In genomic region chr19:18998276-18998675, GRCh38 we compare ENCODE assay signal across 19 cellular contexts.
DNase-seq lines count a peak whose midpoint lies in the region; ATAC-seq lines count a peak whose summit lies in the region.
"Had no signal": no experiment of that assay in that cellular context is flagged by ENCODE, and none has a peak within 500 bp of the region (broad histone marks: within the 10 kb centered on the region; RNA-seq: fewer than 3 reads in every experiment).

No MANE protein-coding gene starts in this region.

- H3K9me3 Mint-ChIP-seq in stimulated activated naive CD8-positive, alpha-beta T cell treated with anti-CD3 and anti-CD28 coated beads, Interleukin-15, Interleukin-2, amounts not matched to agents 100 ng/mL and 50 ng/mL, for 24 hours: no peaks in the 10 kb centered on the region
- H3K9me3 Mint-ChIP-seq in stimulated activated naive CD8-positive, alpha-beta T cell treated with anti-CD3 and anti-CD28 coated beads, Interleukin-15, amount 100 ng/mL, for 72 hours: no peaks in the 10 kb centered on the region
- H3K9me3 Mint-ChIP-seq in effector memory CD8-positive, alpha-beta T cell: no peaks in the 10 kb centered on the region

- H3K27ac ChIP-seq in substantia nigra (ENCODE audit: low read depth, low read length, poor library complexity, severe bottlenecking): no peak overlapping the region
- H3K27ac ChIP-seq: epithelial cell of prostate had no signal

- no peaks in the 10 kb centered on the region for H3K27me3 Mint-ChIP-seq in stimulated activated naive CD8-positive, alpha-beta T cell treated with anti-CD3 and anti-CD28 coated beads, Interleukin-15, Interleukin-2, amounts not matched to agents 100 ng/mL and 50 ng/mL, for 24 hours
- no peaks in the 10 kb centered on the region for H3K27me3 Mint-ChIP-seq in stimulated activated naive CD8-positive, alpha-beta T cell treated with anti-CD3 and anti-CD28 coated beads, Interleukin-15, amount 100 ng/mL, for 72 hours
- no peaks in the 10 kb centered on the region for H3K27me3 Mint-ChIP-seq in effector memory CD8-positive, alpha-beta T cell

- H3K4me1 Mint-ChIP-seq in stimulated activated naive CD8-positive, alpha-beta T cell treated with anti-CD3 and anti-CD28 coated beads, Interleukin-15, Interleukin-2, amounts not matched to agents 100 ng/mL and 50 ng/mL, for 24 hours (ENCODE audit: low read depth): peaks cover 8% of the 10 kb centered on the region
- H3K4me1 Mint-ChIP-seq in stimulated activated naive CD8-positive, alpha-beta T cell treated with anti-CD3 and anti-CD28 coated beads, Interleukin-15, amount 100 ng/mL, for 72 hours: peaks cover 23% of the 10 kb centered on the region
- H3K4me1 Mint-ChIP-seq in effector memory CD8-positive, alpha-beta T cell (ENCODE audit: low read depth in 2 of 2): peaks cover 18 to 19% of the 10 kb centered on the region in 2 donors

- peak overlapping the region; percentile 45 for H3K27ac Mint-ChIP-seq in stimulated activated naive CD8-positive, alpha-beta T cell treated with anti-CD3 and anti-CD28 coated beads, Interleukin-15, Interleukin-2, amounts not matched to agents 100 ng/mL and 50 ng/mL, for 24 hours
- peak overlapping the region in 1 of 2 donors; percentile 48 for H3K27ac Mint-ChIP-seq in stimulated activated naive CD8-positive, alpha-beta T cell treated with anti-CD3 and anti-CD28 coated beads, Interleukin-15, amount 100 ng/mL, for 72 hours
- peak overlapping the region; percentile 64 to 90 for H3K27ac Mint-ChIP-seq in effector memory CD8-positive, alpha-beta T cell

- no peak for ATAC-seq in stimulated activated naive CD8-positive, alpha-beta T cell treated with anti-CD3 and anti-CD28 coated beads, Interleukin-15, amount 100 ng/mL, for 72 hours
- ATAC-seq in effector memory CD8-positive, alpha-beta T cell (replicated peaks): no peak
- no peak for ATAC-seq in GM21825 (IDR thresholded peaks at IDR 0.05; ENCODE audit: unreplicated experiment)
- ATAC-seq: left ventricle myocardium superior had no signal

- no peak overlapping the region for H3K4me3 Mint-ChIP-seq in stimulated activated naive CD8-positive, alpha-beta T cell treated with anti-CD3 and anti-CD28 coated beads, Interleukin-15, Interleukin-2, amounts not matched to agents 100 ng/mL and 50 ng/mL, for 24 hours
- no peak overlapping the region for H3K4me3 Mint-ChIP-seq in stimulated activated naive CD8-positive, alpha-beta T cell treated with anti-CD3 and anti-CD28 coated beads, Interleukin-15, amount 100 ng/mL, for 72 hours
- H3K4me3 Mint-ChIP-seq in effector memory CD8-positive, alpha-beta T cell: no peak overlapping the region

- DNase-seq in stimulated activated naive CD8-positive, alpha-beta T cell treated with anti-CD3 and anti-CD28 coated beads, Interleukin-15, amount 100 ng/mL, for 72 hours: no peak
- DNase-seq in NCI-H82 treated with DMSO at 0.1 percent for 48 hours (lab: John Stamatoyannopoulos, UW; ENCODE audit: unreplicated experiment): peak; percentile 34
- DNase-seq in effector memory CD8-positive, alpha-beta T cell: no peak
- DNase-seq in substantia nigra (lab: John Stamatoyannopoulos, UW): no peak
- no peak for DNase-seq in RPMI8226
- DNase-seq: activated CD4-positive, alpha-beta T cell treated with anti-CD3 and anti-CD28 coated beads, Interleukin-2, amount 50 U/mL, for 1 hour; DMS153; islet precursor cell; Karpas-422; left ventricle myocardium superior; NCI-H1436 treated with DMSO at 0.1 percent for 48 hours; NCI-H2107; NCI-H446; small intestine; T-helper 2 cell; trophoblast cell had no signal

- peaks cover 56% of the 10 kb centered on the region for H3K36me3 Mint-ChIP-seq in stimulated activated naive CD8-positive, alpha-beta T cell treated with anti-CD3 and anti-CD28 coated beads, Interleukin-15, Interleukin-2, amounts not matched to agents 100 ng/mL and 50 ng/mL, for 24 hours (ENCODE audit: low read depth)
- peaks cover 37% of the 10 kb centered on the region for H3K36me3 Mint-ChIP-seq in effector memory CD8-positive, alpha-beta T cell (ENCODE audit: insufficient read depth)
